ENCODE assay signal across 9 cellular contexts in the genomic region with DNA sequence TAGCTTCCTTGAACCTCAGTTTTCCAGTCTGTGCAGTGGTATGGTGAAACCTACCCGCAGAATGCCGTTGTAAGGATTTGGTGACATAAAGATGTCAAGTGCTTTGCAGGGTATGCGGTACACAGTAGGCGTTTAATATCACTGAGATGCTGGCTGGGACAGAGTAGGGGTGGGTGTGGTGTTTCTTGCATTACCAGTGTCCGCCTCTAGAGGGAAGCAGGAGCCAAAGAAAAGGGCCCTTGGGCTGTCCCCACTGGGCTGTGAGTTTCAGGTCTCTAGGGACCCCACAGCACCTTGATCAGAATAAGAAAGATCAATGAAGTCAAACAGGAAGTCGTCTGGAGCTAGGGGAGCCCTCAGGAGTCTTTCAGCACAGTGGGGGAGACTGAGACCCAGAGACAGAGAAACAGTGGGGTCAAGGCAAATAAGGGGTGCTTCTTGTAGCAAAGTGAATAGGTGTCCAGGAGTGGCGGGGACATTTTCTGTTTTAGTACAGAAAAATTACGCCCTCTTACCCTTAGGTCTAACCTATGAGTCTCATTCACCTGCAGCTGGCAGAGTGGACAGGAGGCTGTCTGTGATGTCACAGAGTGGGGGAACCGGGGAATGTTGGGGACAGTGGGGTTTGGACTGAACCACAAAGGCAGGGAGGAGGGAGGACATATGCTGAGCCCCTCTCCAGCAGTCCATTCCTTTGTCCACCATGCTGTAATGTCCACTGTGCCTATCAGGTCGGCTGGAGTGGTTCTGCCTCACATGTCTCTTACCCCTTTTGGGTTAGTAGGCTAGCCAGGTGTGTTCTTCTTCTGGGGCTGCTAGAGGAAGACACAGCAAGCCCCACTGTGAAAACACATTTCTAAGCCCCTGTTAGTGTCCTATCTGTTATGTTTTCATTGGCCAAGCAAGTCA. TPM values are rescaled to one million over a fixed set of nuclear protein-coding genes. Genes with fewer than 3 reads are reported as not detected.
DNase-seq lines count a peak whose midpoint lies in the region; ATAC-seq and TF ChIP-seq lines count a peak whose summit lies in the region.
"Had no signal": no experiment of that assay in that cellular context is flagged by ENCODE, and none has a peak within 500 bp of the region (broad histone marks: within the 10 kb centered on the region; RNA-seq: fewer than 3 reads in every experiment).

No MANE protein-coding gene starts in this region.

- H3K36me3 Mint-ChIP-seq in neural crest cell (ENCODE audit: low read depth) = no peaks in the 10 kb centered on the region

- peak; percentile 68 for ATAC-seq in HG02623 (IDR thresholded peaks at IDR 0.05; ENCODE audit: unreplicated experiment)
- no peak for ATAC-seq in thoracic aorta (ENCODE audit: insufficient number of reproducible peaks, low FRiP score, low read depth)

- no peak for TF ChIP-seq POLR2A in erythroblast (IDR thresholded peaks at IDR 0.05; ENCODE audit: low read length)

- no peak overlapping the region for H3K27ac Mint-ChIP-seq in neural crest cell (ENCODE audit: unreplicated experiment)

- H3K27me3 ChIP-seq in thoracic aorta (replicated peaks; ENCODE audit: insufficient read depth) = no peaks in the 10 kb centered on the region
- H3K27me3 ChIP-seq: BLaER1 treated with 17β-estradiol and CSF1 and Interleukin-3, amounts not matched to agents 10 nM and 100 nM had no signal

- no peak overlapping the region for H3K4me3 ChIP-seq in thoracic aorta
- H3K4me3 ChIP-seq: BLaER1 treated with 17β-estradiol and CSF1 and Interleukin-3, amounts not matched to agents 10 nM and 100 nM had no signal

- peaks cover 36% of the 10 kb centered on the region for H3K27me3 Mint-ChIP-seq in neural crest cell (ENCODE audit: low read depth)

- H3K36me3 ChIP-seq in thoracic aorta = no peaks in the 10 kb centered on the region

- TF ChIP-seq CTCF in neural crest cell (conservative IDR thresholded peaks at IDR 0.05) (peak; percentile 77), thoracic aorta (IDR thresholded peaks at IDR 0.05) (peak; percentile 72)

- no peaks in the 10 kb centered on the region for H3K9me3 ChIP-seq in thoracic aorta
- H3K9me3 ChIP-seq: BLaER1 treated with 17β-estradiol and CSF1 and Interleukin-3, amounts not matched to agents 10 nM and 100 nM had no signal

- H3K9me3 Mint-ChIP-seq in neural crest cell = no peaks in the 10 kb centered on the region

- H3K27ac ChIP-seq in thoracic aorta = no peak overlapping the region
- H3K27ac ChIP-seq: BLaER1 treated with 17β-estradiol and CSF1 and Interleukin-3, amounts not matched to agents 10 nM and 100 nM had no signal

- no peaks in the 10 kb centered on the region for H3K4me1 Mint-ChIP-seq in neural crest cell

- H3K4me3 Mint-ChIP-seq in neural crest cell = no peak overlapping the region

- no peaks in the 10 kb centered on the region for H3K4me1 ChIP-seq in thoracic aorta (ENCODE audit: control insufficient read depth in 1 of 2, low read depth in 2 of 2)

- peak; percentile 30 for DNase-seq in NCI-H146 (lab: John Stamatoyannopoulos, UW)
- no peak for DNase-seq in NCI-H146 treated with DMSO at 0.1 percent for 48 hours (lab: John Stamatoyannopoulos, UW; ENCODE audit: unreplicated experiment)
- DNase-seq in NCI-H2171 treated with DMSO at 0.1 percent for 48 hours (lab: John Stamatoyannopoulos, UW) = peak; percentile 34
- DNase-seq in activated CD8-positive, alpha-beta memory T cell treated with anti-CD3 and anti-CD28 coated beads, Interleukin-2, amount 50 U/mL, for 24 hours (ENCODE audit: extremely low read depth) = peak; percentile 30
- DNase-seq in erythroblast (lab: John Stamatoyannopoulos, UW) = peak; percentile 21 to 64
- DNase-seq in neural crest cell (ENCODE audit: low read depth, low spot score) = peak; percentile 68
- no peak for DNase-seq in thoracic aorta (ENCODE audit: low spot score)

RNA-seq across cellular contexts. Expression of a gene that starts 4.7 kb away (rescaled TPM):
- total RNA-seq in neural crest cell (not detected in 2 replicates), thoracic aorta (not detected)

RNA-seq across cellular contexts. Expression of a gene that starts 19.7 kb away (rescaled TPM):
- total RNA-seq in neural crest cell = not detected in 2 replicates
- total RNA-seq in thoracic aorta = not detected

RNA-seq across cellular contexts. Expression of a gene that starts 51.2 kb away (rescaled TPM):
- total RNA-seq in neural crest cell = 9.3 and 9.8 TPM in 2 replicates
- 10 to 100 TPM in 1 of 2 donors, 1 to 10 TPM in 1; 7.7 to 10.9 TPM for total RNA-seq in thoracic aorta

Comparison
In these comparisons a context has a peak if more than half of its experiments do, and no peak if none do; other contexts are left out.
1. DNase-seq: peak in NCI-H146 (single experiment), NCI-H2171 treated with DMSO at 0.1 percent for 48 hours (single experiment), activated CD8-positive, alpha-beta memory T cell treated with anti-CD3 and anti-CD28 coated beads, Interleukin-2, amount 50 U/mL, for 24 hours (single experiment), erythroblast (2 of 2) and neural crest cell (single experiment); none in NCI-H146 treated with DMSO at 0.1 percent for 48 hours (single experiment) and thoracic aorta (single experiment).